10 cellular contexts compared by ENCODE assay signal in genomic region chr12:93089805-93090569, GRCh38.
A peak's percentile ranks its signal among the peaks of the same experiment; 100 is the strongest.
DNase-seq lines count a peak whose midpoint lies in the region; ATAC-seq, FAIRE-seq and TF ChIP-seq lines count a peak whose summit lies in the region.
"Had no signal": no experiment of that assay in that cellular context is flagged by ENCODE, and none has a peak within 500 bp of the region (broad histone marks: within the 10 kb centered on the region; RNA-seq: fewer than 3 reads in every experiment).

No MANE protein-coding gene starts in this region.

- ATAC-seq in activated CD8-positive, alpha-beta memory T cell treated with anti-CD3 and anti-CD28 coated beads, Interleukin-2, amount 10 ng/mL, durations not matched to agents 7 days and 5 days, result peak; percentile 86
- peak; percentile 98 for ATAC-seq in stimulated activated effector memory CD8-positive, alpha-beta T cell treated with anti-CD3 and anti-CD28 coated beads, Interleukin-12 subunit alpha, Interleukin-12 subunit beta, amount 100 ng/mL, for 72 hours
- no peak for ATAC-seq in GM18868 (IDR thresholded peaks at IDR 0.05; ENCODE audit: unreplicated experiment)
- ATAC-seq in GM21576 (IDR thresholded peaks at IDR 0.05; ENCODE audit: unreplicated experiment), result no peak
- ATAC-seq in GM19455 (IDR thresholded peaks at IDR 0.05; ENCODE audit: unreplicated experiment), result no peak

- H2BK5ac ChIP-seq in H1 (ENCODE audit: low read depth, low read length), result no peak overlapping the region

- POLR2A ChIA-PET in H1 (lab: Charles Lee; ENCODE audit: partially characterized antibody), result interaction anchor here (0.7 kb wide), 1 partner anchor 223 kb away, joined by 3 read pairs; no protein-coding TSS in a partner anchor

- peak; percentile 61 for DNase-seq in activated CD8-positive, alpha-beta memory T cell treated with anti-CD3 and anti-CD28 coated beads, Interleukin-2, amount 10 ng/mL, durations not matched to agents 7 days and 5 days
- no peak for DNase-seq in activated CD8-positive, alpha-beta memory T cell treated with anti-CD3 and anti-CD28 coated beads, Interleukin-2, amount 50 U/mL, for 4 hours
- DNase-seq in RKO (ENCODE audit: low spot score) (peak; percentile 81), H1 (ENCODE audit: low read depth in 1 of 2, low spot score in 2 of 2) (no peak)
- no peak for DNase-seq in stimulated activated effector memory CD8-positive, alpha-beta T cell treated with anti-CD3 and anti-CD28 coated beads, Interleukin-12 subunit alpha, Interleukin-12 subunit beta, amount 100 ng/mL, for 72 hours (ENCODE audit: low spot score in 2 of 2)

- TF ChIP-seq POLR2A in H1 (IDR thresholded peaks at IDR 0.05; ENCODE audit: control extremely low read depth in 1 of 2, low read depth in 2 of 2, low read length in 2 of 2), result no peak

- no peak overlapping the region for H2AK5ac ChIP-seq in H1 (ENCODE audit: low read depth, low read length)

- H3K79me2 ChIP-seq in H1 (ENCODE audit: control insufficient read depth in 1 of 2, insufficient read depth in 2 of 2, low read length in 2 of 2), result no peaks in the 10 kb centered on the region

- H2BK15ac ChIP-seq in H1 (ENCODE audit: low read length), result no peak overlapping the region

- H4K91ac ChIP-seq in H1 (replicated peaks; ENCODE audit: insufficient read length, low read length), result no peak overlapping the region

- no peaks in the 10 kb centered on the region for H3K9me3 ChIP-seq in H1 (ENCODE audit: insufficient read depth in 2 of 2, low read depth in 1 of 2, low read length in 1 of 2)

- 92% methylated on average over 5 of the region's 5 CpGs; no CpG with 5 or more reads in 1 of the 2 experiments for WGBS in H1 (ENCODE audit: extremely low coverage in 1 of 2, insufficient coverage in 1 of 2, insufficient read length in 1 of 2, insufficient replicate concordance in 2 of 2, low coverage in 1 of 2, low lambda C conversion rate in 2 of 2, missing lambda C conversion rate in 1 of 2), 2 experiments

- no peaks in the 10 kb centered on the region for H3K23me2 ChIP-seq in H1 (ENCODE audit: low read depth, low read length)

- no peak overlapping the region for H3K4ac ChIP-seq in H1 (replicated peaks; ENCODE audit: insufficient read length, low read depth, low read length)

- 0 out of 2 replicates have a peak overlapping the region, but pooled peaks have one; percentile 24 for H2AFZ ChIP-seq in H1 (ENCODE audit: low read length)

- no peak overlapping the region for H2BK120ac ChIP-seq in H1 (replicated peaks; ENCODE audit: low read depth, low read length)

- no peak overlapping the region for H3K27ac ChIP-seq in H1 (ENCODE audit: low read depth, low read length)

- TF ChIP-seq RAD21 in H1 (IDR thresholded peaks at IDR 0.05 in 1 of 2, conservative IDR thresholded peaks at IDR 0.05 in 1 of 2; ENCODE audit: low read depth in 2 of 2, low read length in 2 of 2), result no peak

- no peaks in the 10 kb centered on the region for H3K9me3 Mint-ChIP-seq in activated CD8-positive, alpha-beta memory T cell treated with anti-CD3 and anti-CD28 coated beads, Interleukin-2, amount 10 ng/mL, durations not matched to agents 7 days and 5 days (ENCODE audit: low read depth)
- peaks cover 2% of the 10 kb centered on the region for H3K9me3 Mint-ChIP-seq in stimulated activated effector memory CD8-positive, alpha-beta T cell treated with anti-CD3 and anti-CD28 coated beads, Interleukin-12 subunit alpha, Interleukin-12 subunit beta, amount 100 ng/mL, for 72 hours

- CTCF ChIA-PET in activated CD8-positive, alpha-beta memory T cell treated with anti-CD3 and anti-CD28 coated beads, Interleukin-2, amount 10 ng/mL, durations not matched to agents 7 days and 5 days (lab: Charles Lee), result interaction anchor here (0.5 to 1.0 kb wide), 2 partner anchors 27 to 32 kb away, joined by 3 to 4 read pairs; no protein-coding TSS in a partner anchor
- CTCF ChIA-PET in H1 (lab: Charles Lee; ENCODE audit: partially characterized antibody), result no interaction called here

- no peaks in the 10 kb centered on the region for H3K27me3 Mint-ChIP-seq in activated CD8-positive, alpha-beta memory T cell treated with anti-CD3 and anti-CD28 coated beads, Interleukin-2, amount 10 ng/mL, durations not matched to agents 7 days and 5 days

- H4K8ac ChIP-seq in H1 (ENCODE audit: extremely low read depth, insufficient read depth, low read length), result no peak overlapping the region

- H3K56ac ChIP-seq in H1 (replicated peaks; ENCODE audit: insufficient read length, low read depth, low read length), result no peak overlapping the region

- TF ChIP-seq CTCF in H1 (IDR thresholded peaks at IDR 0.05; ENCODE audit: control extremely low read depth in 1 of 3, insufficient read depth in 1 of 3, low read depth in 1 of 3, low read length in 3 of 3), result no peak

- H2BK12ac ChIP-seq in H1 (ENCODE audit: low read depth, low read length), result no peak overlapping the region

- no peak overlapping the region for H3K14ac ChIP-seq in H1 (ENCODE audit: insufficient read length)

- no peak overlapping the region for H3K4me3 ChIP-seq in H1 (ENCODE audit: extremely low read depth in 1 of 4, insufficient read depth in 2 of 4, low read depth in 3 of 4, low read length in 4 of 4)

- TF ChIP-seq EP300 in H1 (IDR thresholded peaks at IDR 0.05; ENCODE audit: borderline replicate concordance in 1 of 2, low read depth in 2 of 2, low read length in 2 of 2), result no peak

- H3K18ac ChIP-seq in H1 (ENCODE audit: extremely low read depth, low read length), result no peak overlapping the region

- no peaks in the 10 kb centered on the region for H3K27me3 ChIP-seq in H1 (replicated peaks in 1 of 4; ENCODE audit: control insufficient read depth in 3 of 4, extremely low read depth in 1 of 4, insufficient read depth in 3 of 4, low read length in 3 of 4)

- no peak overlapping the region for H4K5ac ChIP-seq in H1 (ENCODE audit: insufficient read length, low read depth, low read length)

- H3K27ac Mint-ChIP-seq in activated CD8-positive, alpha-beta memory T cell treated with anti-CD3 and anti-CD28 coated beads, Interleukin-2, amount 10 ng/mL, durations not matched to agents 7 days and 5 days, result no peak overlapping the region
- H3K27ac Mint-ChIP-seq in stimulated activated effector memory CD8-positive, alpha-beta T cell treated with anti-CD3 and anti-CD28 coated beads, Interleukin-12 subunit alpha, Interleukin-12 subunit beta, amount 100 ng/mL, for 72 hours, result peak overlapping the region; percentile 54
- H3K27ac Mint-ChIP-seq: nephron had no signal

- H2BK20ac ChIP-seq in H1 (ENCODE audit: low read length), result peak overlapping the region; percentile 34; the same call in 1 of the 2 replicates

- H3K9ac ChIP-seq in H1 (replicated peaks in 1 of 4; ENCODE audit: extremely low read depth in 1 of 4, low read depth in 3 of 4, low read length in 3 of 4), result peak overlapping the region in 1 of 4 experiments; percentile 34; a peak in 1 of 7 replicates

- FAIRE-seq in H1 (lab: Jason Lieb, UNC), result no peak

- no peak overlapping the region for H3K4me2 ChIP-seq in H1 (ENCODE audit: insufficient read depth in 1 of 2, low read depth in 2 of 2, low read length in 2 of 2)

- H3K79me1 ChIP-seq in H1 (ENCODE audit: low read depth, low read length), result no peaks in the 10 kb centered on the region

- peaks cover 0 to 3% (median 0%) of the 10 kb centered on the region in 4 experiments; a peak in 1 of 7 replicates for H3K4me1 ChIP-seq in H1 (replicated peaks in 1 of 4; ENCODE audit: control insufficient read depth in 3 of 4, insufficient read depth in 4 of 4, low read length in 3 of 4)

- no peaks in the 10 kb centered on the region for H4K20me1 ChIP-seq in H1 (replicated peaks in 1 of 2; ENCODE audit: control insufficient read depth in 1 of 2, insufficient read depth in 2 of 2, low read length in 2 of 2)

- peaks cover 2% of the 10 kb centered on the region for H3K36me3 Mint-ChIP-seq in activated CD8-positive, alpha-beta memory T cell treated with anti-CD3 and anti-CD28 coated beads, Interleukin-2, amount 10 ng/mL, durations not matched to agents 7 days and 5 days
- no peaks in the 10 kb centered on the region for H3K36me3 Mint-ChIP-seq in stimulated activated effector memory CD8-positive, alpha-beta T cell treated with anti-CD3 and anti-CD28 coated beads, Interleukin-12 subunit alpha, Interleukin-12 subunit beta, amount 100 ng/mL, for 72 hours
- H3K36me3 Mint-ChIP-seq: brain had no signal

- H3K23ac ChIP-seq in H1 (ENCODE audit: insufficient read length), result no peak overlapping the region

- H3K4me1 Mint-ChIP-seq in activated CD8-positive, alpha-beta memory T cell treated with anti-CD3 and anti-CD28 coated beads, Interleukin-2, amount 10 ng/mL, durations not matched to agents 7 days and 5 days, result peaks cover 16% of the 10 kb centered on the region
- peaks cover 10% of the 10 kb centered on the region for H3K4me1 Mint-ChIP-seq in stimulated activated effector memory CD8-positive, alpha-beta T cell treated with anti-CD3 and anti-CD28 coated beads, Interleukin-12 subunit alpha, Interleukin-12 subunit beta, amount 100 ng/mL, for 72 hours
- H3K4me1 Mint-ChIP-seq: nephron had no signal

- H3K36me3 ChIP-seq in H1 (ENCODE audit: control insufficient read depth in 2 of 4, insufficient read depth in 4 of 4, low read length in 3 of 4), result no peaks in the 10 kb centered on the region

- no peak overlapping the region for H3K4me3 Mint-ChIP-seq in activated CD8-positive, alpha-beta memory T cell treated with anti-CD3 and anti-CD28 coated beads, Interleukin-2, amount 10 ng/mL, durations not matched to agents 7 days and 5 days
- H3K4me3 Mint-ChIP-seq in stimulated activated effector memory CD8-positive, alpha-beta T cell treated with anti-CD3 and anti-CD28 coated beads, Interleukin-12 subunit alpha, Interleukin-12 subunit beta, amount 100 ng/mL, for 72 hours, result no peak overlapping the region
- H3K4me3 Mint-ChIP-seq: brain, nephron had no signal

TF ChIP-seq in H1, 55 proteins besides CTCF, POLR2A, EP300 and RAD21 (continues in another document):
- TF ChIP-seq CBX8 (IDR thresholded peaks at IDR 0.05; ENCODE audit: borderline replicate concordance, low read depth, low read length), result no peak
- TF ChIP-seq RNF2 (IDR thresholded peaks at IDR 0.05; ENCODE audit: borderline replicate concordance, low read depth, low read length, missing control alignments, poor library complexity, severe bottlenecking), result no peak
- TF ChIP-seq, protein P1, sequence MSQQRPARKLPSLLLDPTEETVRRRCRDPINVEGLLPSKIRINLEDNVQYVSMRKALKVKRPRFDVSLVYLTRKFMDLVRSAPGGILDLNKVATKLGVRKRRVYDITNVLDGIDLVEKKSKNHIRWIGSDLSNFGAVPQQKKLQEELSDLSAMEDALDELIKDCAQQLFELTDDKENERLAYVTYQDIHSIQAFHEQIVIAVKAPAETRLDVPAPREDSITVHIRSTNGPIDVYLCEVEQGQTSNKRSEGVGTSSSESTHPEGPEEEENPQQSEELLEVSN (IDR thresholded peaks at IDR 0.05), result no peak
- TF ChIP-seq BACH1 (IDR thresholded peaks at IDR 0.05; ENCODE audit: low read length), result no peak
- no peak for TF ChIP-seq HDAC2 (IDR thresholded peaks at IDR 0.05; ENCODE audit: borderline replicate concordance in 1 of 2, low read depth in 2 of 2, low read length in 2 of 2)
- no peak for TF ChIP-seq MAX (IDR thresholded peaks at IDR 0.05)
- TF ChIP-seq POU5F1 (IDR thresholded peaks at IDR 0.05; ENCODE audit: low read depth, low read length), result no peak

Comparison
In these comparisons a context has a peak if more than half of its experiments do, and no peak if none do; other contexts are left out.
1. DNase-seq: peak in activated CD8-positive, alpha-beta memory T cell treated with anti-CD3 and anti-CD28 coated beads, Interleukin-2, amount 10 ng/mL, durations not matched to agents 7 days and 5 days (single experiment) and RKO (single experiment); none in activated CD8-positive, alpha-beta memory T cell treated with anti-CD3 and anti-CD28 coated beads, Interleukin-2, amount 50 U/mL, for 4 hours (single experiment), H1 (0 of 2) and stimulated activated effector memory CD8-positive, alpha-beta T cell treated with anti-CD3 and anti-CD28 coated beads, Interleukin-12 subunit alpha, Interleukin-12 subunit beta, amount 100 ng/mL, for 72 hours (0 of 2).
2. ATAC-seq: peak in activated CD8-positive, alpha-beta memory T cell treated with anti-CD3 and anti-CD28 coated beads, Interleukin-2, amount 10 ng/mL, durations not matched to agents 7 days and 5 days (single experiment) and stimulated activated effector memory CD8-positive, alpha-beta T cell treated with anti-CD3 and anti-CD28 coated beads, Interleukin-12 subunit alpha, Interleukin-12 subunit beta, amount 100 ng/mL, for 72 hours (single experiment); none in GM18868 (single experiment), GM21576 (single experiment) and GM19455 (single experiment).